In genomic region chr7:151630349-151630748, GRCh38 we compare ENCODE assay signal across 1 cellular context.
TF ChIP-seq lines count a peak whose summit lies in the region.

No MANE protein-coding gene starts in this region.

TF ChIP-seq in endothelial cell of umbilical vein, 7 proteins besides CTCF, POLR2A, EP300 and RAD21 (continued from another document):
- TF ChIP-seq GATA2 (IDR thresholded peaks at IDR 0.05; ENCODE audit: insufficient read depth, insufficient read length, low read depth, low read length) = no peak
